In the genomic region with DNA sequence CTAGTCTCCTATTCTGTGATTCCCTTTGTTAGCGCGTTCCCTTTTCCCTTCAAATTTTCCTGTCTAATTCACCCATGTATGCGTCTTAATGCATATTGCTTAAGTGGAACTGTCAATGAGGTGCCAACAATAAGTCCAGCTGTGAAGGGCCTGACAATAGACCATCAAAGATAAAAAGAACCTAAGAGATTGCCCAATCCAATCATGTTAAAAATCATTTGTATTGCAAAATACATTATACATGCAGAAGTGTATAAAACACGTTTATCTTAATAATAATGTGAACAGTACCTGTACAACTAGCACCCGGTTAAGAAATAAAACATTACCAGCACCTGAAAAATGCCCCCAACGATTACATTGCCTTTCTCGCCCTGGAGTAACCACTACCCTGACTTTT, we compare ENCODE assay signal across 8 cellular contexts. TPM values are rescaled to one million over a fixed set of nuclear protein-coding genes. Genes with fewer than 3 reads are reported as not detected.
DNase-seq lines count a peak whose midpoint lies in the region; ATAC-seq, FAIRE-seq and TF ChIP-seq lines count a peak whose summit lies in the region.

No MANE protein-coding gene starts in this region.

- H3K27me3 Mint-ChIP-seq in Caco-2 (ENCODE audit: insufficient read depth, unreplicated experiment): no peaks in the 10 kb centered on the region

- no peak for ATAC-seq in pancreas

- H4K20me1 ChIP-seq in OCI-LY7 (ENCODE audit: insufficient read depth, low read length): no peaks in the 10 kb centered on the region

- TF ChIP-seq CTCF in Caco-2 (IDR thresholded peaks at IDR 0.05; ENCODE audit: insufficient read depth in 1 of 2, low read depth in 1 of 2, low read length in 1 of 2, severe bottlenecking in 1 of 2, unreplicated experiment in 1 of 2): no peak
- no peak for TF ChIP-seq CTCF in OCI-LY7 (conservative IDR thresholded peaks at IDR 0.05; ENCODE audit: low read length)
- no peak for TF ChIP-seq CTCF in epithelial cell of proximal tubule (conservative IDR thresholded peaks at IDR 0.05; ENCODE audit: low read depth, low read length)
- TF ChIP-seq CTCF in pancreas (IDR thresholded peaks at IDR 0.05): no peak
- no peak for TF ChIP-seq CTCF in GM10266 (IDR thresholded peaks at IDR 0.05; ENCODE audit: control insufficient read depth, insufficient read depth, low read depth, missing control alignments)

- peaks cover 6% of the 10 kb centered on the region for H3K4me1 Mint-ChIP-seq in Caco-2 (ENCODE audit: low read depth, unreplicated experiment)

- CTCF ChIA-PET in Caco-2 (lab: Charles Lee) (interaction anchor here (0.7 to 1.7 kb wide), 3 partner anchors 21 to 58 kb away, joined by 3 to 9 read pairs (median 4); no protein-coding TSS in a partner anchor), OCI-LY7 (lab: Charles Lee; ENCODE audit: unreplicated experiment) (interaction anchor here (1.1 kb wide), 1 partner anchor 39 kb away, joined by 4 read pairs; no protein-coding TSS in a partner anchor)

- intact Hi-C loops in Caco-2 (cut with micrococcal nuclease; ENCODE audit: unreplicated experiment) (no loop called here), OCI-LY7 (cut with micrococcal nuclease; ENCODE audit: unreplicated experiment) (no loop called here), pancreas (cut with DNase I) (no loop called here)

- WGBS in pancreas, 2 donors: 75 to 76% methylated on average over 7 of the region's 7 CpGs

- no peak overlapping the region for H3K27ac Mint-ChIP-seq in Caco-2 (ENCODE audit: unreplicated experiment)

- H3K27ac ChIP-seq in OCI-LY7 (ENCODE audit: low read depth, low read length, poor library complexity, severe bottlenecking) (no peak overlapping the region), pancreas (peak overlapping the region; percentile 46 to 85 (median 72))

- no peaks in the 10 kb centered on the region for H3K9me3 Mint-ChIP-seq in Caco-2 (ENCODE audit: unreplicated experiment)

- no peaks in the 10 kb centered on the region for H3K9me2 ChIP-seq in OCI-LY7 (ENCODE audit: insufficient read depth, low read length)

- BruUV-seq in Caco-2 (replicated peaks; lab: Mats Ljungman, UMichigan): no TSS peak
- no TSS peak for BruUV-seq in OCI-LY7 (replicated peaks; lab: Mats Ljungman, UMichigan)

- H3K9me3 ChIP-seq in Caco-2: no peaks in the 10 kb centered on the region
- 0 out of 2 replicates have a peak, but pooled peaks cover 4% of the 10 kb centered on the region for H3K9me3 ChIP-seq in OCI-LY7 (ENCODE audit: low read length)
- no peaks in the 10 kb centered on the region for H3K9me3 ChIP-seq in pancreas

- H3K36me3 ChIP-seq in Caco-2 (ENCODE audit: control insufficient read depth, insufficient read depth, low read length) (no peaks in the 10 kb centered on the region), OCI-LY7 (ENCODE audit: insufficient read depth, low read length) (no peaks in the 10 kb centered on the region), pancreas (no peaks in the 10 kb centered on the region)

- peak overlapping the region; percentile 68 for H3K4me2 ChIP-seq in OCI-LY7 (ENCODE audit: low read length)

- peaks cover 5% of the 10 kb centered on the region for H3K36me3 Mint-ChIP-seq in Caco-2 (ENCODE audit: insufficient read depth, unreplicated experiment)

- DNase-seq in Caco-2 (no peak), OCI-LY7 (ENCODE audit: low spot score) (no peak), epithelial cell of proximal tubule (ENCODE audit: low read depth) (no peak), pancreas (no peak), NCI-H2227 treated with DMSO at 0.1 percent for 48 hours (lab: John Stamatoyannopoulos, UW) (no peak), OCI-M1 (lab: John Stamatoyannopoulos, UW) (no peak), GM10266 (ENCODE audit: extremely low spot score) (no peak), NCI-H1417 (lab: John Stamatoyannopoulos, UW) (no peak)

- H3K27me3 ChIP-seq in Caco-2 (replicated peaks; ENCODE audit: control insufficient read depth, insufficient read depth, low read length) (no peaks in the 10 kb centered on the region), pancreas (no peaks in the 10 kb centered on the region)

- peak overlapping the region; percentile 100 for H2AFZ ChIP-seq in OCI-LY7 (ENCODE audit: low read length)

- POLR2A ChIA-PET in Caco-2 (lab: Charles Lee): interaction anchor here (1.0 kb wide), 1 partner anchor 22 kb away, joined by 3 read pairs; no protein-coding TSS in a partner anchor
- POLR2A ChIA-PET in OCI-LY7 (lab: Charles Lee): interaction anchor here (0.9 to 1.0 kb wide), 2 partner anchors 9 to 19 kb away, joined by 3 to 5 read pairs; no protein-coding TSS in a partner anchor

- H3K4me1 ChIP-seq in Caco-2: no peaks in the 10 kb centered on the region
- peaks cover 5% of the 10 kb centered on the region for H3K4me1 ChIP-seq in OCI-LY7 (ENCODE audit: insufficient read depth, low read length, poor library complexity, severe bottlenecking)
- peaks cover 0 to 23% (median 10%) of the 10 kb centered on the region in 3 donors for H3K4me1 ChIP-seq in pancreas

- H3K4me3 Mint-ChIP-seq in Caco-2 (ENCODE audit: unreplicated experiment): peak overlapping the region; percentile 88

- no peaks in the 10 kb centered on the region for H3K79me2 ChIP-seq in OCI-LY7 (ENCODE audit: insufficient read depth, low read depth, low read length)

- peak overlapping the region; percentile 58 for H3K4me3 ChIP-seq in Caco-2 (ENCODE audit: low read depth, low read length)
- H3K4me3 ChIP-seq in OCI-LY7 (ENCODE audit: low read depth, low read length, poor library complexity, severe bottlenecking): peak overlapping the region; percentile 66
- peak overlapping the region; percentile 84 for H3K4me3 ChIP-seq in epithelial cell of proximal tubule (ENCODE audit: low read depth, low read length)
- peak overlapping the region in 3 of 4 donors; percentile 55 to 66 (median 64) for H3K4me3 ChIP-seq in pancreas

- FAIRE-seq in pancreas (lab: Jason Lieb, UNC): no peak

RNA-seq across cellular contexts. Expression of gene SPATA6, which starts 0.7 kb away (rescaled TPM):
- total RNA-seq in Caco-2 (2022) (1.8 and 2.6 TPM in 2 replicates), OCI-LY7 (2022) (1.7 and 2.5 TPM in 2 replicates), epithelial cell of proximal tubule (1.8 TPM in 2 replicates), pancreas (10 to 100 TPM in 3 of 6 donors, 1 to 10 TPM in 3; 7.5 to 13.6 (median 9.5) TPM)
- total RNA-seq in OCI-LY7 (2014; rRNA removed; shearing (Covaris generic)): 0.54 TPM in 1 of 2 replicates, not detected in the other
- polyA plus RNA-seq in pancreas: 1 to 10 TPM; 2.1 to 4.9 TPM
